Comparison of ENCODE assay signal across 1 cellular context in the genomic region with DNA sequence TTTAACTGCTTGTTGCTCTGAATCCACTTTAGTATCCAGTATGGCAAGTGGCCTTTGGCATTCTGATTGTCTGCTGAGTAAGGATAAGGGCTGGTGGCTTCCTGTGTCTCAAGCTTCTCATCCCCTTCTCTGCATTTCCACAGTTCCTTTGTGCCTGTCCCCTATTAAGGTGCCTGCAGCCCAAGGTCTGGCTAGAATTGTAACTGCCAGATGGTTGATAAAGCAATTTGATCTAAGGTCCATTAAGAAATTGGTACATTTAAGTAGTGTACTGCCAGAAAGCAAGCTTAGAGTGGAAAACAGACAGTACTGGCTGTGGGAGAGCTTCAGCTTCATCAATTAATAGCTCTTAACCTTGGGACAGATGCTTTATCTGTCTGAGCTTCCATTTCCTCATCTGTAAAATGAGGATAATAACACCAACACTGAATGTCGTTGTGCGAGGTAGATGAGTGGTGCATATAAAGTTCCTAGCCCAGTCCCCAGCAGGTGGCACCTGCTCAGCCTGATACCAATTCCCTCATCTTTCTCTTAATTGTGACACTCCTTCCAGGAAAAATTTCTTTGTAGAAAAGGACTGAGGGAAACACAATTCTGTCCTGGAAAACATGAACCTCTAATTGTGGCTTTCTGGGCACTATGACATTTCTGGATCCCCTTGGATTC.
TF ChIP-seq lines count a peak whose summit lies in the region.

No MANE protein-coding gene starts in this region.

TF ChIP-seq in SK-N-SH, 30 proteins besides CTCF, POLR2A, EP300 and RAD21 (continued from another document):
- TF ChIP-seq, protein P1, sequence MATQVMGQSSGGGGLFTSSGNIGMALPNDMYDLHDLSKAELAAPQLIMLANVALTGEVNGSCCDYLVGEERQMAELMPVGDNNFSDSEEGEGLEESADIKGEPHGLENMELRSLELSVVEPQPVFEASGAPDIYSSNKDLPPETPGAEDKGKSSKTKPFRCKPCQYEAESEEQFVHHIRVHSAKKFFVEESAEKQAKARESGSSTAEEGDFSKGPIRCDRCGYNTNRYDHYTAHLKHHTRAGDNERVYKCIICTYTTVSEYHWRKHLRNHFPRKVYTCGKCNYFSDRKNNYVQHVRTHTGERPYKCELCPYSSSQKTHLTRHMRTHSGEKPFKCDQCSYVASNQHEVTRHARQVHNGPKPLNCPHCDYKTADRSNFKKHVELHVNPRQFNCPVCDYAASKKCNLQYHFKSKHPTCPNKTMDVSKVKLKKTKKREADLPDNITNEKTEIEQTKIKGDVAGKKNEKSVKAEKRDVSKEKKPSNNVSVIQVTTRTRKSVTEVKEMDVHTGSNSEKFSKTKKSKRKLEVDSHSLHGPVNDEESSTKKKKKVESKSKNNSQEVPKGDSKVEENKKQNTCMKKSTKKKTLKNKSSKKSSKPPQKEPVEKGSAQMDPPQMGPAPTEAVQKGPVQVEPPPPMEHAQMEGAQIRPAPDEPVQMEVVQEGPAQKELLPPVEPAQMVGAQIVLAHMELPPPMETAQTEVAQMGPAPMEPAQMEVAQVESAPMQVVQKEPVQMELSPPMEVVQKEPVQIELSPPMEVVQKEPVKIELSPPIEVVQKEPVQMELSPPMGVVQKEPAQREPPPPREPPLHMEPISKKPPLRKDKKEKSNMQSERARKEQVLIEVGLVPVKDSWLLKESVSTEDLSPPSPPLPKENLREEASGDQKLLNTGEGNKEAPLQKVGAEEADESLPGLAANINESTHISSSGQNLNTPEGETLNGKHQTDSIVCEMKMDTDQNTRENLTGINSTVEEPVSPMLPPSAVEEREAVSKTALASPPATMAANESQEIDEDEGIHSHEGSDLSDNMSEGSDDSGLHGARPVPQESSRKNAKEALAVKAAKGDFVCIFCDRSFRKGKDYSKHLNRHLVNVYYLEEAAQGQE (IDR thresholded peaks at IDR 0.05; ENCODE audit: low read depth, low read length), result no peak
- TF ChIP-seq TAF1 (IDR thresholded peaks at IDR 0.05; ENCODE audit: borderline replicate concordance, low read depth, low read length) (no peak), EZH2phosphoT487 (IDR thresholded peaks at IDR 0.05; ENCODE audit: borderline replicate concordance, low read depth) (no peak), NRF1 (IDR thresholded peaks at IDR 0.05; ENCODE audit: low read depth, low read length) (no peak), RXRA (IDR thresholded peaks at IDR 0.05; ENCODE audit: borderline replicate concordance, low read depth) (no peak), NFIC (IDR thresholded peaks at IDR 0.05; ENCODE audit: borderline replicate concordance) (no peak), MEF2A (IDR thresholded peaks at IDR 0.05; ENCODE audit: borderline replicate concordance, low read depth) (no peak), CHD2 (IDR thresholded peaks at IDR 0.05; ENCODE audit: low read length, partially characterized antibody) (peak; percentile 60), FOSL2 (IDR thresholded peaks at IDR 0.05; ENCODE audit: borderline replicate concordance, low read depth) (no peak), TCF12 (IDR thresholded peaks at IDR 0.05) (peak; percentile 39; the same call in 1 of the 2 replicates), SMC3 (IDR thresholded peaks at IDR 0.05; ENCODE audit: low read depth, low read length) (peak; percentile 15; the same call in 1 of the 2 replicates), SIN3A (IDR thresholded peaks at IDR 0.05; ENCODE audit: borderline replicate concordance, low read depth, low read length) (no peak), TEAD4 (IDR thresholded peaks at IDR 0.05; ENCODE audit: borderline replicate concordance, insufficient read depth) (no peak)
- TF ChIP-seq, protein P2, sequence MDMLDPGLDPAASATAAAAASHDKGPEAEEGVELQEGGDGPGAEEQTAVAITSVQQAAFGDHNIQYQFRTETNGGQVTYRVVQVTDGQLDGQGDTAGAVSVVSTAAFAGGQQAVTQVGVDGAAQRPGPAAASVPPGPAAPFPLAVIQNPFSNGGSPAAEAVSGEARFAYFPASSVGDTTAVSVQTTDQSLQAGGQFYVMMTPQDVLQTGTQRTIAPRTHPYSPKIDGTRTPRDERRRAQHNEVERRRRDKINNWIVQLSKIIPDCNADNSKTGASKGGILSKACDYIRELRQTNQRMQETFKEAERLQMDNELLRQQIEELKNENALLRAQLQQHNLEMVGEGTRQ (IDR thresholded peaks at IDR 0.05; ENCODE audit: borderline replicate concordance, low read depth, low read length), result no peak
- TF ChIP-seq, protein P3, sequence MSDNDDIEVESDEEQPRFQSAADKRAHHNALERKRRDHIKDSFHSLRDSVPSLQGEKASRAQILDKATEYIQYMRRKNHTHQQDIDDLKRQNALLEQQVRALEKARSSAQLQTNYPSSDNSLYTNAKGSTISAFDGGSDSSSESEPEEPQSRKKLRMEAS (IDR thresholded peaks at IDR 0.05; ENCODE audit: low read depth), result no peak
- TF ChIP-seq, protein P4, sequence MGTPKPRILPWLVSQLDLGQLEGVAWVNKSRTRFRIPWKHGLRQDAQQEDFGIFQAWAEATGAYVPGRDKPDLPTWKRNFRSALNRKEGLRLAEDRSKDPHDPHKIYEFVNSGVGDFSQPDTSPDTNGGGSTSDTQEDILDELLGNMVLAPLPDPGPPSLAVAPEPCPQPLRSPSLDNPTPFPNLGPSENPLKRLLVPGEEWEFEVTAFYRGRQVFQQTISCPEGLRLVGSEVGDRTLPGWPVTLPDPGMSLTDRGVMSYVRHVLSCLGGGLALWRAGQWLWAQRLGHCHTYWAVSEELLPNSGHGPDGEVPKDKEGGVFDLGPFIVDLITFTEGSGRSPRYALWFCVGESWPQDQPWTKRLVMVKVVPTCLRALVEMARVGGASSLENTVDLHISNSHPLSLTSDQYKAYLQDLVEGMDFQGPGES (IDR thresholded peaks at IDR 0.05; ENCODE audit: low read depth, low read length), result no peak
